Comparison of ENCODE assay signal across 13 cellular contexts in genomic region chr6:169112483-169113320, GRCh38.
DNase-seq lines count a peak whose midpoint lies in the region; ATAC-seq and TF ChIP-seq lines count a peak whose summit lies in the region.
"Had no signal": no experiment of that assay in that cellular context is flagged by ENCODE, and none has a peak within 500 bp of the region (broad histone marks: within the 10 kb centered on the region; RNA-seq: fewer than 3 reads in every experiment).

No MANE protein-coding gene starts in this region.

- H3K9me3 ChIP-seq in OCI-LY3 (ENCODE audit: insufficient read depth, low read length), result no peaks in the 10 kb centered on the region

- peaks cover 5% of the 10 kb centered on the region for H3K36me3 Mint-ChIP-seq in endothelial cell (ENCODE audit: low read depth, unreplicated experiment)
- H3K36me3 Mint-ChIP-seq: neural progenitor cell had no signal

- TF ChIP-seq CTCF in OCI-LY3 (IDR thresholded peaks at IDR 0.05; ENCODE audit: low read depth, low read length), result no peak
- TF ChIP-seq CTCF in endothelial cell (IDR thresholded peaks at IDR 0.05; ENCODE audit: unreplicated experiment), result no peak

- H3K4me3 ChIP-seq in OCI-LY3 (ENCODE audit: low read length), result peak overlapping the region; percentile 37
- H3K4me3 ChIP-seq: neural progenitor cell had no signal

- H3K4me2 ChIP-seq in OCI-LY3 (ENCODE audit: low read length), result peak overlapping the region; percentile 67
- H3K4me2 ChIP-seq: neural progenitor cell had no signal

- no peak overlapping the region for H3K4me3 Mint-ChIP-seq in endothelial cell (ENCODE audit: unreplicated experiment)
- H3K4me3 Mint-ChIP-seq: B cell, neural progenitor cell had no signal

- no peaks in the 10 kb centered on the region for H3K27me3 ChIP-seq in OCI-LY3 (ENCODE audit: low read depth, low read length)
- H3K27me3 ChIP-seq: neural progenitor cell had no signal

- H4K20me1 ChIP-seq in OCI-LY3 (ENCODE audit: insufficient read depth, low read length), result no peaks in the 10 kb centered on the region

- no peak for DNase-seq in endothelial cell (ENCODE audit: low spot score)
- DNase-seq in DMS114 treated with DMSO at 0.1 percent for 48 hours (lab: John Stamatoyannopoulos, UW; ENCODE audit: unreplicated experiment), result no peak
- DNase-seq in activated CD8-positive, alpha-beta memory T cell treated with anti-CD3 and anti-CD28 coated beads for 24 hours, result no peak
- DNase-seq: activated CD4-positive, alpha-beta T cell treated with anti-CD3 and anti-CD28 coated beads, Interleukin-2, amount 50 U/mL, for 1 hour; NCI-H187 treated with DMSO at 0.1 percent for 48 hours had no signal

- H3K27ac Mint-ChIP-seq in endothelial cell (ENCODE audit: unreplicated experiment), result no peak overlapping the region
- H3K27ac Mint-ChIP-seq: B cell, neural progenitor cell had no signal

- peaks cover 2% of the 10 kb centered on the region for H3K27me3 Mint-ChIP-seq in endothelial cell (ENCODE audit: unreplicated experiment)

- no peak overlapping the region; the same call in 1 of the 2 replicates for H3K9ac ChIP-seq in OCI-LY3 (ENCODE audit: low read length)
- H3K9ac ChIP-seq: neural progenitor cell had no signal

- H2AFZ ChIP-seq in OCI-LY3 (ENCODE audit: low read depth, low read length), result peak overlapping the region; percentile 74; the same call in 1 of the 2 replicates
- H2AFZ ChIP-seq: neural progenitor cell had no signal

- ATAC-seq in GM18498 (IDR thresholded peaks at IDR 0.05; ENCODE audit: unreplicated experiment) (peak; percentile 87), GM21390 (IDR thresholded peaks at IDR 0.05; ENCODE audit: unreplicated experiment) (peak; percentile 86), HG03103 (IDR thresholded peaks at IDR 0.05; ENCODE audit: low read depth, unreplicated experiment) (peak; percentile 66), GM18517 (IDR thresholded peaks at IDR 0.05; ENCODE audit: unreplicated experiment) (no peak)
- ATAC-seq: Right ventricle myocardium inferior had no signal

- no peaks in the 10 kb centered on the region for H3K36me3 ChIP-seq in OCI-LY3 (replicated peaks; ENCODE audit: low read depth, low read length)
- H3K36me3 ChIP-seq: neural progenitor cell had no signal

- peaks cover 39% of the 10 kb centered on the region for H3K4me1 ChIP-seq in OCI-LY3 (ENCODE audit: low read length)
- H3K4me1 ChIP-seq: neural progenitor cell had no signal

- H3K9me3 Mint-ChIP-seq in endothelial cell (ENCODE audit: unreplicated experiment), result peaks cover 6% of the 10 kb centered on the region

- H3K4me1 Mint-ChIP-seq in endothelial cell (ENCODE audit: unreplicated experiment), result no peaks in the 10 kb centered on the region
- H3K4me1 Mint-ChIP-seq: B cell had no signal

- H3K79me2 ChIP-seq in OCI-LY3 (ENCODE audit: low read length), result no peaks in the 10 kb centered on the region

- no peak overlapping the region for H3K27ac ChIP-seq in OCI-LY3 (ENCODE audit: low read length)
- H3K27ac ChIP-seq: neural progenitor cell had no signal
